In the genomic region with DNA sequence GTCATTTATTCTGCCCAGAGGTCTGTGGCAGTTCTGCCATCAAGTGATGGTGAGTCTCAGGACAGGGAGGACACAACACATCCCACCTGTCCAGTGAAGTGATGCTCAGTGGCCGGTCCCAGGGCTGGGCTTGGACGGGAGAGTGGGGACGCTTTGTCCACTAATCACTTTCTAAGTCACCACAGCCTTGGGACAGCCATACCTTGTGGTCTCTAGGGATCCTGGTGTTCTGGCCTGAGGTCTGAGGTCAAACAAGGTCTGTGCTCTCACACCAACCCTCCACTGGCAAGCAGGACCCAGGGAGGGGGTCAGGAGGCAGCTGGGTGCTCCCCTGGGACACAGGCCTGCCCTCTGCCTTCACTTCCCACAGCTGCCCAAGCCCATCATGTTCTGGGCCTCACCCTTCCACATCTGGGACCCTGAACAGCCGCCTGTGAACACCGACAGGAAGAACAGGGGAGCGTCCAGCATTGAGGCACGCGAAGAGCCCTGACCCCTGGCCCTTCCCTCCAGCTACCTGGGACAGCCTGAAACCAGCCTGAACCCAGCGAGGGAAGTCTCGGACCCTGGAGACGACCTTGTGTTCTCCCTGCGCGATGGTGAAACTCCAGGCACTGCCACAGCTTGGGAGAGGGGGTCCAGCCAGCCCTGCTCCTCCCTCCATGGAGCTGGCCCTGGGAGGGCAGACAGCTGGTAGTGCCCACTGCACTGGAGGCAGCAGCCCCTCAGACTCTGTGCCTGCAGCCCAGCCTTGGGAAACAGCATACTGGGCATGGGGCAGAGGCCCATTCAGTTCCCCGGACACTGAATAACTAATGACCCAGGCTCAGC, we compare ENCODE assay signal across 18 cellular contexts. TPM values are rescaled to one million over a fixed set of nuclear protein-coding genes. Genes with fewer than 3 reads are reported as not detected.
DNase-seq lines count a peak whose midpoint lies in the region; ATAC-seq and TF ChIP-seq lines count a peak whose summit lies in the region.
"Had no signal": no experiment of that assay in that cellular context is flagged by ENCODE, and none has a peak within 500 bp of the region (broad histone marks: within the 10 kb centered on the region; RNA-seq: fewer than 3 reads in every experiment).

No MANE protein-coding gene starts in this region.

- H3K4me3 Mint-ChIP-seq in activated CD4-positive, alpha-beta T cell treated with anti-CD3 and anti-CD28 coated beads, Interleukin-2, amount 10 ng/mL, durations not matched to agents 7 days and 5 days: no peak overlapping the region
- H3K4me3 Mint-ChIP-seq in chondrocyte (ENCODE audit: unreplicated experiment): no peak overlapping the region
- H3K4me3 Mint-ChIP-seq: H9 had no signal

- H4K20me1 ChIP-seq in osteoblast (ENCODE audit: insufficient read depth, low read length): peaks cover 21% of the 10 kb centered on the region

- ATAC-seq in upper lobe of right lung (no peak), HG03520 (IDR thresholded peaks at IDR 0.05; ENCODE audit: unreplicated experiment) (no peak)

- no peaks in the 10 kb centered on the region for H3K36me3 Mint-ChIP-seq in activated CD4-positive, alpha-beta T cell treated with anti-CD3 and anti-CD28 coated beads, Interleukin-2, amount 10 ng/mL, durations not matched to agents 7 days and 5 days (ENCODE audit: low read depth)
- no peaks in the 10 kb centered on the region for H3K36me3 Mint-ChIP-seq in chondrocyte (ENCODE audit: low read depth)
- H3K36me3 Mint-ChIP-seq: CD4-positive, alpha-beta memory T cell had no signal

- no peaks in the 10 kb centered on the region for H3K79me2 ChIP-seq in osteoblast (ENCODE audit: insufficient read depth, low read length)

- TF ChIP-seq CTCF in chondrocyte (IDR thresholded peaks at IDR 0.05) (no peak), osteoblast (IDR thresholded peaks at IDR 0.05; ENCODE audit: extremely low read depth, low read depth, low read length) (no peak), upper lobe of right lung (IDR thresholded peaks at IDR 0.05) (no peak)

- peaks cover 12% of the 10 kb centered on the region for H3K4me1 Mint-ChIP-seq in activated CD4-positive, alpha-beta T cell treated with anti-CD3 and anti-CD28 coated beads, Interleukin-2, amount 10 ng/mL, durations not matched to agents 7 days and 5 days
- peaks cover 22% of the 10 kb centered on the region for H3K4me1 Mint-ChIP-seq in chondrocyte (ENCODE audit: low read depth)

- H3K27me3 ChIP-seq in osteoblast (ENCODE audit: insufficient read depth, low read length) (no peaks in the 10 kb centered on the region), upper lobe of right lung (no peaks in the 10 kb centered on the region)

- H3K4me2 ChIP-seq in osteoblast (ENCODE audit: insufficient read depth, low read length): no peak overlapping the region

- peaks cover 22% of the 10 kb centered on the region for H3K27me3 Mint-ChIP-seq in activated CD4-positive, alpha-beta T cell treated with anti-CD3 and anti-CD28 coated beads, Interleukin-2, amount 10 ng/mL, durations not matched to agents 7 days and 5 days
- H3K27me3 Mint-ChIP-seq in chondrocyte (ENCODE audit: low read depth): no peaks in the 10 kb centered on the region

- peaks cover 13% of the 10 kb centered on the region for H3K4me1 ChIP-seq in osteoblast (ENCODE audit: insufficient read depth, low read length)
- peaks cover 21% of the 10 kb centered on the region for H3K4me1 ChIP-seq in upper lobe of right lung
- H3K4me1 ChIP-seq: BE2C had no signal

- peaks cover 3% of the 10 kb centered on the region for H3K9me3 Mint-ChIP-seq in activated CD4-positive, alpha-beta T cell treated with anti-CD3 and anti-CD28 coated beads, Interleukin-2, amount 10 ng/mL, durations not matched to agents 7 days and 5 days
- H3K9me3 Mint-ChIP-seq in chondrocyte (ENCODE audit: low read depth): no peaks in the 10 kb centered on the region

- POLR2A ChIA-PET in activated CD4-positive, alpha-beta T cell treated with anti-CD3 and anti-CD28 coated beads, Interleukin-2, amount 10 ng/mL, durations not matched to agents 7 days and 5 days (lab: Charles Lee): no interaction called here

- DNase-seq in activated CD4-positive, alpha-beta T cell treated with anti-CD3 and anti-CD28 coated beads, Interleukin-2, amount 10 ng/mL, durations not matched to agents 7 days and 5 days: no peak
- no peak for DNase-seq in activated CD4-positive, alpha-beta T cell treated with anti-CD3 and anti-CD28 coated beads for 48 hours
- DNase-seq in chondrocyte (ENCODE audit: low spot score) (peak; percentile 83), osteoblast (ENCODE audit: insufficient read length, low spot score, missing footprints) (peak; percentile 35), upper lobe of right lung (peak; percentile 56), NOMO-1 treated with dmso at 0.1 percent for 144 hours (lab: John Stamatoyannopoulos, UW; ENCODE audit: unreplicated experiment) (no peak)
- DNase-seq in stimulated activated CD4-positive, alpha-beta T cell treated with anti-CD3 and anti-CD28 coated beads, Interleukin-4, amount 100 ng/mL, for 1 hour: no peak
- DNase-seq: BE2C; CD4-positive, alpha-beta memory T cell; GF-D8; H9; NCI-H1092 treated with DMSO at 0.1 percent for 48 hours; NCI-H2081; SHP77 had no signal

- H3K27ac ChIP-seq in osteoblast (ENCODE audit: low read depth, low read length): no peak overlapping the region
- no peak overlapping the region for H3K27ac ChIP-seq in upper lobe of right lung
- H3K27ac ChIP-seq: 22Rv1, SK-N-MC had no signal

- H3K9me3 ChIP-seq in osteoblast (ENCODE audit: low read depth, low read length) (no peaks in the 10 kb centered on the region), upper lobe of right lung (no peaks in the 10 kb centered on the region)

- H3K4me3 ChIP-seq in osteoblast (ENCODE audit: insufficient read depth, low read length) (no peak overlapping the region), upper lobe of right lung (no peak overlapping the region)
- H3K4me3 ChIP-seq: SK-N-MC had no signal

- intact Hi-C loops in upper lobe of right lung (cut with DNase I): no loop called here

- no peak overlapping the region for H2AFZ ChIP-seq in osteoblast (ENCODE audit: low read length)

- CTCF ChIA-PET in activated CD4-positive, alpha-beta T cell treated with anti-CD3 and anti-CD28 coated beads, Interleukin-2, amount 10 ng/mL, durations not matched to agents 7 days and 5 days (lab: Charles Lee): interaction anchor here (1.8 to 5.4 kb wide), 4 partner anchors 11 to 110 kb away, joined by 5 to 50 read pairs (median 10); no protein-coding TSS in a partner anchor

- no peaks in the 10 kb centered on the region for H3K36me3 ChIP-seq in osteoblast (ENCODE audit: insufficient read depth, low read length)
- H3K36me3 ChIP-seq in upper lobe of right lung: no peaks in the 10 kb centered on the region
- H3K36me3 ChIP-seq: BE2C had no signal

- H3K27ac Mint-ChIP-seq in activated CD4-positive, alpha-beta T cell treated with anti-CD3 and anti-CD28 coated beads, Interleukin-2, amount 10 ng/mL, durations not matched to agents 7 days and 5 days: peak overlapping the region; percentile 72
- no peak overlapping the region for H3K27ac Mint-ChIP-seq in chondrocyte (ENCODE audit: unreplicated experiment)
- H3K27ac Mint-ChIP-seq: H9 had no signal

RNA-seq across cellular contexts. Expression of gene GPR132, which starts 19.7 kb away (rescaled TPM):
- 10 to 100 TPM; 44.2 to 46.6 TPM for total RNA-seq in activated CD4-positive, alpha-beta T cell treated with anti-CD3 and anti-CD28 coated beads, Interleukin-2, amount 10 ng/mL, durations not matched to agents 7 days and 5 days
- total RNA-seq in chondrocyte (0.23 to 0.48 TPM (median 0.30 TPM) in 3 replicates), osteoblast (under 0.01 TPM in 2 replicates), upper lobe of right lung (6.7 TPM)
- total RNA-seq: NCI-H460 had no signal

Comparison
In these comparisons a context has a peak if more than half of its experiments do, and no peak if none do; other contexts are left out.
1. DNase-seq: peak in chondrocyte (single experiment), osteoblast (single experiment) and upper lobe of right lung (single experiment); none in activated CD4-positive, alpha-beta T cell treated with anti-CD3 and anti-CD28 coated beads, Interleukin-2, amount 10 ng/mL, durations not matched to agents 7 days and 5 days (single experiment), activated CD4-positive, alpha-beta T cell treated with anti-CD3 and anti-CD28 coated beads for 48 hours (single experiment), stimulated activated CD4-positive, alpha-beta T cell treated with anti-CD3 and anti-CD28 coated beads, Interleukin-4, amount 100 ng/mL, for 1 hour (single experiment) and NOMO-1 treated with dmso at 0.1 percent for 144 hours (single experiment).